In the genomic region with DNA sequence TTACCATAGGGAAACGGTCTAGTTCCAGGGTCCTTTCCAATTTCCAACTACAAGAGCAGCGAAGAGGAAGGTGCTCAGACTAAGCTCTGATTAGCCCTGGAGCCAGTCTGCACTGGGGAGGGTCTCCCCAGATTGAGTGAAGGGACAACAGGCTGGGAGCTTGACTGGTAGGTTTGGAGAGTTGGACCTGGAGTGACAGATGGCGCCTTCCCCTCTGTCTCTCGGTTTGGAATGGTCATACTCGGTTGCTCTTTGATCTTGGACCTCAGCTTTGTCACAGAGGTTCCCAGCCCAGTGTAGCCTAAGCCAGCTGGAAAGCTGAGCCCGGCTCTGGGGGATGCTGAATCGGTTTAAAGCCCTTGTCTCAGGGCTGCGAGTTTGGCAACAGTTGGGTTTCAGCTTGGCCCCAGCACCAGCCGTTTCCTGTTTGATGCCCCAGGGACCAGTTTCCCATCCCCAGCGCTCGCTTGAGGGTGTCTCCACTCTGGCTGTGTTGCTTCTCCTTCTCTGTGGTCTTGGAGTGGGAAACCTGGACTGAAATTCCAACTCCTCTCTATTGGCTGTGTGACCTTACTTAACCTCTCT, we compare ENCODE assay signal across 8 cellular contexts. TPM values are rescaled to one million over a fixed set of nuclear protein-coding genes. Genes with fewer than 3 reads are reported as not detected.
DNase-seq lines count a peak whose midpoint lies in the region; ATAC-seq, FAIRE-seq and TF ChIP-seq lines count a peak whose summit lies in the region.

No MANE protein-coding gene starts in this region.

- H3K27me3 ChIP-seq in MG63 (no peaks in the 10 kb centered on the region), pancreas (no peaks in the 10 kb centered on the region)

- H3K27me3 Mint-ChIP-seq in activated T-helper 1 cell treated with anti-CD3 and anti-CD28 coated beads, Interleukin-12 subunit alpha, Interleukin-12 subunit beta, Interleukin-2, Interleukin-4 antibody, amounts not matched to agents 30 ng/mL and 10 ng/mL and 1 ng/mL, durations not matched to agents 14 hours and 24 hours and 36 hours (ENCODE audit: insufficient read depth), result no peaks in the 10 kb centered on the region

- peaks cover 6% of the 10 kb centered on the region for H3K36me3 Mint-ChIP-seq in activated T-helper 1 cell treated with anti-CD3 and anti-CD28 coated beads, Interleukin-12 subunit alpha, Interleukin-12 subunit beta, Interleukin-2, Interleukin-4 antibody, amounts not matched to agents 30 ng/mL and 10 ng/mL and 1 ng/mL, durations not matched to agents 14 hours and 24 hours and 36 hours (ENCODE audit: low read depth)

- no peaks in the 10 kb centered on the region for H3K9me3 ChIP-seq in MG63
- H3K9me3 ChIP-seq in pancreas, result no peaks in the 10 kb centered on the region

- H3K4me1 ChIP-seq in pancreas, result peaks cover 10 to 12% (median 10%) of the 10 kb centered on the region in 3 donors

- intact Hi-C loops in activated T-helper 1 cell treated with anti-CD3 and anti-CD28 coated beads, Interleukin-12 subunit alpha, Interleukin-12 subunit beta, Interleukin-2, Interleukin-4 antibody, amounts not matched to agents 30 ng/mL and 10 ng/mL and 1 ng/mL, durations not matched to agents 14 hours and 24 hours and 36 hours (cut with micrococcal nuclease), result loop anchor here (1.0 to 5.0 kb wide), 3 partner anchors 162 to 1706 kb away; a partner anchor contains a TSS
- intact Hi-C loops in head of caudate nucleus (cut with DNase I) (loop anchor here (5.0 kb wide), 2 partner anchors 53 to 82 kb away; a partner anchor contains a TSS), pancreas (cut with DNase I) (no loop called here)

- peak overlapping the region; percentile 85 for H3K27ac Mint-ChIP-seq in activated T-helper 1 cell treated with anti-CD3 and anti-CD28 coated beads, Interleukin-12 subunit alpha, Interleukin-12 subunit beta, Interleukin-2, Interleukin-4 antibody, amounts not matched to agents 30 ng/mL and 10 ng/mL and 1 ng/mL, durations not matched to agents 14 hours and 24 hours and 36 hours

- peak overlapping the region; percentile 87 for H3K4me3 Mint-ChIP-seq in activated T-helper 1 cell treated with anti-CD3 and anti-CD28 coated beads, Interleukin-12 subunit alpha, Interleukin-12 subunit beta, Interleukin-2, Interleukin-4 antibody, amounts not matched to agents 30 ng/mL and 10 ng/mL and 1 ng/mL, durations not matched to agents 14 hours and 24 hours and 36 hours

- no peak for FAIRE-seq in pancreas (lab: Jason Lieb, UNC)

- peaks cover 53% of the 10 kb centered on the region for H3K4me1 Mint-ChIP-seq in activated T-helper 1 cell treated with anti-CD3 and anti-CD28 coated beads, Interleukin-12 subunit alpha, Interleukin-12 subunit beta, Interleukin-2, Interleukin-4 antibody, amounts not matched to agents 30 ng/mL and 10 ng/mL and 1 ng/mL, durations not matched to agents 14 hours and 24 hours and 36 hours (ENCODE audit: low read depth)

- H3K9me3 Mint-ChIP-seq in activated T-helper 1 cell treated with anti-CD3 and anti-CD28 coated beads, Interleukin-12 subunit alpha, Interleukin-12 subunit beta, Interleukin-2, Interleukin-4 antibody, amounts not matched to agents 30 ng/mL and 10 ng/mL and 1 ng/mL, durations not matched to agents 14 hours and 24 hours and 36 hours, result no peaks in the 10 kb centered on the region

- no peak for TF ChIP-seq CTCF in pancreas (IDR thresholded peaks at IDR 0.05)

- 24 to 31% methylated on average over 11 of the region's 11 CpGs for WGBS in pancreas, 2 donors

- ATAC-seq in pancreas (peak in 3 of 4 donors; percentile 15 to 18 (median 17)), GM19023 (IDR thresholded peaks at IDR 0.05; ENCODE audit: unreplicated experiment) (no peak)

- H3K27ac ChIP-seq in pancreas, result peak overlapping the region in 2 of 4 donors; percentile 23 to 71

- H3K4me3 ChIP-seq in MG63, result peak overlapping the region; percentile 60
- peak overlapping the region; percentile 75 to 95 (median 85) for H3K4me3 ChIP-seq in pancreas

- DNase-seq in ELF-1 (ENCODE audit: low read depth, low spot score) (peak; percentile 71), MG63 (peak; percentile 67), head of caudate nucleus (peak in 37 of 42 donors; percentile 8 to 64 (median 39)), pancreas (peak in 4 of 6 donors; percentile 23 to 57 (median 40)), HUDEP-2 (lab: John Stamatoyannopoulos, UW; ENCODE audit: unreplicated experiment in 76 of 76) (no peak), NCI-H1105 treated with DMSO at 0.1 percent for 48 hours (lab: John Stamatoyannopoulos, UW) (no peak)
- DNase-seq in activated T-helper 1 cell treated with anti-CD3 and anti-CD28 coated beads, Interleukin-12 subunit alpha, Interleukin-12 subunit beta, Interleukin-2, Interleukin-4 antibody, amounts not matched to agents 30 ng/mL and 10 ng/mL and 1 ng/mL, durations not matched to agents 14 hours and 24 hours and 36 hours (ENCODE audit: low spot score), result no peak

- no peaks in the 10 kb centered on the region for H3K36me3 ChIP-seq in MG63
- H3K36me3 ChIP-seq in pancreas, result no peaks in the 10 kb centered on the region

RNA-seq across cellular contexts. Expression of a gene that starts 53.1 kb away (rescaled TPM):
- 0.79 and 3.6 TPM in 2 replicates for total RNA-seq in MG63 (2014; rRNA removed; shearing (Covaris generic); ENCODE audit: low replicate concordance)
- 7.3 and 8.1 TPM in 2 replicates for total RNA-seq in activated T-helper 1 cell treated with anti-CD3 and anti-CD28 coated beads, Interleukin-12 subunit alpha, Interleukin-12 subunit beta, Interleukin-2, Interleukin-4 antibody, amounts not matched to agents 30 ng/mL and 10 ng/mL and 1 ng/mL, durations not matched to agents 14 hours and 24 hours and 36 hours
- 1 to 10 TPM; 3.1 to 8.6 (median 5.3) TPM for total RNA-seq in pancreas
- polyA plus RNA-seq in pancreas, result 1 to 10 TPM; 2.3 to 2.9 TPM

Comparison
In these comparisons a context has a peak if more than half of its experiments do, and no peak if none do; other contexts are left out.
1. DNase-seq: peak in ELF-1 (single experiment), MG63 (single experiment), head of caudate nucleus (37 of 42) and pancreas (4 of 6); none in activated T-helper 1 cell treated with anti-CD3 and anti-CD28 coated beads, Interleukin-12 subunit alpha, Interleukin-12 subunit beta, Interleukin-2, Interleukin-4 antibody, amounts not matched to agents 30 ng/mL and 10 ng/mL and 1 ng/mL, durations not matched to agents 14 hours and 24 hours and 36 hours (single experiment), HUDEP-2 (0 of 76) and NCI-H1105 treated with DMSO at 0.1 percent for 48 hours (single experiment).
2. intact Hi-C loops: an anchor here in activated T-helper 1 cell treated with anti-CD3 and anti-CD28 coated beads, Interleukin-12 subunit alpha, Interleukin-12 subunit beta, Interleukin-2, Interleukin-4 antibody, amounts not matched to agents 30 ng/mL and 10 ng/mL and 1 ng/mL, durations not matched to agents 14 hours and 24 hours and 36 hours (1.0 to 5.0 kb wide) and head of caudate nucleus (5.0 kb wide); none called in pancreas.